In genomic region chr3:126212629-126213375, GRCh38 we compare ENCODE assay signal across 8 cellular contexts. TPM values are rescaled to one million over a fixed set of nuclear protein-coding genes. Genes with fewer than 3 reads are reported as not detected.
DNase-seq lines count a peak whose midpoint lies in the region; ATAC-seq and TF ChIP-seq lines count a peak whose summit lies in the region.

No MANE protein-coding gene starts in this region.

- peak overlapping the region; percentile 56 to 62 (median 62) for H3K4me3 ChIP-seq in esophagus muscularis mucosa
- H3K4me3 ChIP-seq in mucosa of stomach (ENCODE audit: low read length): no peak overlapping the region
- peak overlapping the region; percentile 1 to 8 for H3K4me3 ChIP-seq in aorta (ENCODE audit: low read length in 2 of 2)

- H3K27me3 ChIP-seq in esophagus muscularis mucosa (no peaks in the 10 kb centered on the region), mucosa of stomach (ENCODE audit: control insufficient read depth, insufficient read depth, low read length) (peaks cover 48% of the 10 kb centered on the region), aorta (ENCODE audit: control insufficient read depth in 1 of 2, insufficient read depth in 2 of 2, low read length in 1 of 2) (no peaks in the 10 kb centered on the region)

- H3K36me3 ChIP-seq in esophagus muscularis mucosa (no peaks in the 10 kb centered on the region), mucosa of stomach (ENCODE audit: control insufficient read depth, insufficient read depth, low read length) (no peaks in the 10 kb centered on the region), aorta (ENCODE audit: control insufficient read depth in 1 of 2, insufficient read depth in 2 of 2, low read length in 1 of 2) (no peaks in the 10 kb centered on the region)

- H3K9ac ChIP-seq in mucosa of stomach (ENCODE audit: low read length): peak overlapping the region; percentile 54

- peak; percentile 45 to 58 (median 46) for TF ChIP-seq CTCF in esophagus muscularis mucosa (IDR thresholded peaks at IDR 0.05)

- no peaks in the 10 kb centered on the region for H3K9me3 Mint-ChIP-seq in activated T-cell treated with anti-CD3 and anti-CD28 coated beads, Interleukin-2, amount 50 U/mL, for 4 hours

- DNase-seq in activated T-cell treated with anti-CD3 and anti-CD28 coated beads, Interleukin-2, amount 50 U/mL, for 4 hours: no peak
- DNase-seq in activated T-cell treated with anti-CD3 and anti-CD28 coated beads, Interleukin-2, amount 50 U/mL, for 1 hour: no peak
- DNase-seq in RPMI7951 (ENCODE audit: low read depth): peak; percentile 58
- no peak for DNase-seq in esophagus muscularis mucosa (ENCODE audit: extremely low spot score)
- peak; percentile 63 to 86 for DNase-seq in aorta

- peaks cover 2% of the 10 kb centered on the region for H3K4me1 Mint-ChIP-seq in activated T-cell treated with anti-CD3 and anti-CD28 coated beads, Interleukin-2, amount 50 U/mL, for 4 hours (ENCODE audit: low read depth)

- intact Hi-C loops in esophagus muscularis mucosa (cut with DNase I) (loop anchor here (5.0 kb wide), 1 partner anchor 81 kb away; no protein-coding TSS in a partner anchor), aorta (cut with DNase I) (loop anchor here in 1 of 2 donors (5.0 kb wide), 1 partner anchor 144 kb away; the partner anchor contains the start of gene KLF15)

- no peaks in the 10 kb centered on the region for H3K9me3 ChIP-seq in esophagus muscularis mucosa
- no peaks in the 10 kb centered on the region for H3K9me3 ChIP-seq in mucosa of stomach (ENCODE audit: control insufficient read depth, low read length)
- no peaks in the 10 kb centered on the region for H3K9me3 ChIP-seq in aorta (ENCODE audit: control insufficient read depth, low read length)

- 31% methylated on average over 8 of the region's 56 CpGs for WGBS in esophagus muscularis mucosa
- 1% methylated on average over 44 to 56 of the region's 56 CpGs for WGBS in aorta, 2 donors

- H3K36me3 Mint-ChIP-seq in activated T-cell treated with anti-CD3 and anti-CD28 coated beads, Interleukin-2, amount 50 U/mL, for 4 hours (ENCODE audit: insufficient read depth): no peaks in the 10 kb centered on the region

- TF ChIP-seq POLR2A in esophagus muscularis mucosa (IDR thresholded peaks at IDR 0.05; ENCODE audit: low read depth): no peak

- ATAC-seq in activated T-cell treated with anti-CD3 and anti-CD28 coated beads, Interleukin-2, amount 50 U/mL, for 4 hours: peak; percentile 52 to 54
- ATAC-seq in aorta (ENCODE audit: low FRiP score) (peak; percentile 79), GM18909 (IDR thresholded peaks at IDR 0.05; ENCODE audit: poor library complexity, unreplicated experiment) (no peak), HG03039 (IDR thresholded peaks at IDR 0.05; ENCODE audit: unreplicated experiment) (no peak)

- H3K4me3 Mint-ChIP-seq in activated T-cell treated with anti-CD3 and anti-CD28 coated beads, Interleukin-2, amount 50 U/mL, for 4 hours: peak overlapping the region; percentile 66

- TF ChIP-seq EP300 in esophagus muscularis mucosa (IDR thresholded peaks at IDR 0.05): no peak

- peaks cover 69% of the 10 kb centered on the region for H3K27me3 Mint-ChIP-seq in activated T-cell treated with anti-CD3 and anti-CD28 coated beads, Interleukin-2, amount 50 U/mL, for 4 hours (ENCODE audit: low read depth)

- H3K27ac ChIP-seq in esophagus muscularis mucosa (replicated peaks in 1 of 4) (peak overlapping the region; percentile 66 to 83 (median 70)), aorta (ENCODE audit: low read depth in 1 of 2, low read length in 2 of 2) (peak overlapping the region; percentile 53 to 64)

- H3K4me1 ChIP-seq in esophagus muscularis mucosa: peaks cover 18 to 34% (median 26%) of the 10 kb centered on the region in 4 donors
- peaks cover 8% of the 10 kb centered on the region for H3K4me1 ChIP-seq in mucosa of stomach (ENCODE audit: control insufficient read depth, insufficient read depth, low read length)
- peaks cover 0 to 2% of the 10 kb centered on the region in 2 donors for H3K4me1 ChIP-seq in aorta (ENCODE audit: control insufficient read depth in 1 of 2, insufficient read depth in 2 of 2, low read length in 2 of 2)

RNA-seq across cellular contexts. Expression of gene ALDH1L1, which starts 32.4 kb away (rescaled TPM):
- total RNA-seq in activated T-cell treated with anti-CD3 and anti-CD28 coated beads, Interleukin-2, amount 50 U/mL, for 4 hours: under 1 TPM in 2 of 3 donors, not detected in 1; 0.10 to 0.29 TPM
- total RNA-seq in RPMI7951 (2014; rRNA removed; shearing (Covaris generic)): not detected in 2 replicates
- total RNA-seq in esophagus muscularis mucosa (10 to 100 TPM; 19.2 to 39.9 (median 25.9) TPM), aorta (10 to 100 TPM; 10.9 to 31.2 TPM)
- polyA plus RNA-seq in aorta: 10 to 100 TPM; 14.4 to 91.2 TPM

Comparison
In these comparisons a context has a peak if more than half of its experiments do, and no peak if none do; other contexts are left out.
1. ATAC-seq: peak in activated T-cell treated with anti-CD3 and anti-CD28 coated beads, Interleukin-2, amount 50 U/mL, for 4 hours (2 of 2) and aorta (single experiment); none in GM18909 (single experiment) and HG03039 (single experiment).
2. DNase-seq: peak in RPMI7951 (single experiment) and aorta (2 of 2); none in activated T-cell treated with anti-CD3 and anti-CD28 coated beads, Interleukin-2, amount 50 U/mL, for 4 hours (single experiment), activated T-cell treated with anti-CD3 and anti-CD28 coated beads, Interleukin-2, amount 50 U/mL, for 1 hour (single experiment) and esophagus muscularis mucosa (single experiment).
3. RNA of gene ALDH1L1, which starts 32.4 kb away (total RNA-seq): 19.2 to 39.9 TPM in esophagus muscularis mucosa and 10.9 to 31.2 TPM in aorta; 0.10 to 0.29 TPM in activated T-cell treated with anti-CD3 and anti-CD28 coated beads, Interleukin-2, amount 50 U/mL, for 4 hours and not detected in RPMI7951; every median in the first group is over 4 times any median in the second.